6 cellular contexts compared by ENCODE assay signal in the genomic region with DNA sequence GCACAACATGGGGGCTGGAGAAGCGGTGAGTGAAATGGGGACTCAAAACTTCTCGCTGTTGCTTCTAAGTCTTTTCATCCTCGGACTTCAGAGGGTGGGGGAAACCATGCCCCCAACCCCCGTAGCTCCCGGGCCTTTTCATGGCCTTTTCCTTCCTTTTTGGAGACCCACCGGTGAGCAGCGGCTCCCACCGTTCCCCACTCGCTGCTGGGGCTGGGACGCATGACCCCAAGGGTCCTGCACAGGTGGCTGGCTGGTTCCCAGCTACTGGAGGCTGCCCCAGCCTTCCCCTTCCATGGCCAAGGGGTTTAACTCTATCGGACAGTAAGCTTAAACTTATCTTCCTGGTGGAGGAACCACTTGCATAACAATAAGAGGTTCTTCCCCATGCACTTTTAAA.
"Had no signal": no experiment of that assay in that cellular context is flagged by ENCODE, and none has a peak within 500 bp of the region (broad histone marks: within the 10 kb centered on the region; RNA-seq: fewer than 3 reads in every experiment).

No MANE protein-coding gene starts in this region.

- ATAC-seq: HepG2 had no signal

- H3K4me3 Mint-ChIP-seq: IgD-negative memory B cell had no signal

- H3K36me3 Mint-ChIP-seq: IgD-negative memory B cell had no signal

- H3K27me3 Mint-ChIP-seq: IgD-negative memory B cell had no signal

- DNase-seq: GOT3, H7, HCEC 1CT, KBM-7 had no signal

- H3K27ac Mint-ChIP-seq: IgD-negative memory B cell had no signal

- H3K4me1 Mint-ChIP-seq: IgD-negative memory B cell had no signal
